29 cellular contexts compared by ENCODE assay signal in the genomic region with DNA sequence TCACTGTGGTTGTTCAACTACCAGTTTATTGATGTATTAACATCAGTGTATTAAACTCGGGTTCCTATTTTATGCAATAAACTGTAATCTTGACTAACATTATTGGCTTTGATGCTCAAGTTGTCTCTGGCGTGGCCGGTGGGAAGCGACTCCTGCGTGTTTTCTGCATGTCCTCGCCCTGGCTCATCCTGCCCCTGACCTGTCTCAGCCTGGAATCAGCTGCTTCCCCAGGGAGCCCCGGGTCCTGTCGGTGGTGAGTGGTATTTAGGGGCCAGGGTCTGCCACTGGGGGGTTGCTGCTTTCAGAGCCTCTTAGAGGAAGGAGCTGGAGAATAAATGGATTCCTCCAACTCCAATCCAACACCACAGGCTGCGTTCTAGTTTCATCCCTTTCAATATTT. TPM values are rescaled to one million over a fixed set of nuclear protein-coding genes. Genes with fewer than 3 reads are reported as not detected.
A peak's percentile ranks its signal among the peaks of the same experiment; 100 is the strongest.
DNase-seq lines count a peak whose midpoint lies in the region; ATAC-seq and TF ChIP-seq lines count a peak whose summit lies in the region.
"Had no signal": no experiment of that assay in that cellular context is flagged by ENCODE, and none has a peak within 500 bp of the region (broad histone marks: within the 10 kb centered on the region; RNA-seq: fewer than 3 reads in every experiment).

No MANE protein-coding gene starts in this region.

- H3K36me3 ChIP-seq in Peyer's patch = no peaks in the 10 kb centered on the region

- no peaks in the 10 kb centered on the region for H3K9me3 ChIP-seq in Peyer's patch
- no peaks in the 10 kb centered on the region for H3K9me3 ChIP-seq in T-helper 17 cell (ENCODE audit: control insufficient read depth, low read length, poor library complexity, severe bottlenecking)

- peak overlapping the region; percentile 87 for H3K27ac Mint-ChIP-seq in stimulated activated memory B cell treated with anti-CD40 and anti-IgM and Interleukin-4, amounts not matched to agents 10 μg/mL and 1 μg/mL and 100 μg/mL, for 72 hours
- H3K27ac Mint-ChIP-seq in T-helper 17 cell (no peak overlapping the region), endothelial cell (ENCODE audit: unreplicated experiment) (no peak overlapping the region)

- ATAC-seq in stimulated activated memory B cell treated with anti-CD40 and anti-IgM and Interleukin-4, amounts not matched to agents 10 μg/mL and 1 μg/mL and 100 μg/mL, for 72 hours = no peak
- ATAC-seq in T-helper 17 cell = no peak
- ATAC-seq: HCT116 had no signal

- H3K27me3 Mint-ChIP-seq in stimulated activated memory B cell treated with anti-CD40 and anti-IgM and Interleukin-4, amounts not matched to agents 10 μg/mL and 1 μg/mL and 100 μg/mL, for 72 hours = no peaks in the 10 kb centered on the region
- peaks cover 77% of the 10 kb centered on the region for H3K27me3 Mint-ChIP-seq in T-helper 17 cell
- H3K27me3 Mint-ChIP-seq in endothelial cell (ENCODE audit: unreplicated experiment) = peaks cover 7% of the 10 kb centered on the region

- H3K9me3 Mint-ChIP-seq in stimulated activated memory B cell treated with anti-CD40 and anti-IgM and Interleukin-4, amounts not matched to agents 10 μg/mL and 1 μg/mL and 100 μg/mL, for 72 hours = peaks cover 8% of the 10 kb centered on the region
- H3K9me3 Mint-ChIP-seq in endothelial cell (ENCODE audit: unreplicated experiment) = no peaks in the 10 kb centered on the region
- H3K9me3 Mint-ChIP-seq: CD8-positive, alpha-beta memory T cell had no signal

- no peak for TF ChIP-seq POLR2A in Peyer's patch (IDR thresholded peaks at IDR 0.05)

- peak overlapping the region in 2 of 4 donors; percentile 40 to 76 for H3K27ac ChIP-seq in Peyer's patch
- H3K27ac ChIP-seq: RWPE1 had no signal

- peaks cover 61% of the 10 kb centered on the region for H3K4me1 Mint-ChIP-seq in stimulated activated memory B cell treated with anti-CD40 and anti-IgM and Interleukin-4, amounts not matched to agents 10 μg/mL and 1 μg/mL and 100 μg/mL, for 72 hours
- H3K4me1 Mint-ChIP-seq in T-helper 17 cell = peaks cover 6% of the 10 kb centered on the region
- H3K4me1 Mint-ChIP-seq in endothelial cell (ENCODE audit: unreplicated experiment) = no peaks in the 10 kb centered on the region

- peak; percentile 42 for DNase-seq in activated effector memory CD4-positive, alpha-beta T cell treated with anti-CD3 and anti-CD28 coated beads, Interleukin-2, amount 50 U/mL, for 16 hours
- no peak for DNase-seq in activated effector memory CD4-positive, alpha-beta T cell treated with Interleukin-2 at 50 U/mL for 16 hours
- DNase-seq in Peyer's patch (peak in 2 of 3 donors; percentile 16 to 39), mesenteric fat pad (ENCODE audit: low spot score) (peak; percentile 26), T-helper 17 cell (no peak), endothelial cell (ENCODE audit: low spot score) (no peak)
- no peak for DNase-seq in effector CD4-positive, alpha-beta T cell
- DNase-seq: C1 segment of cervical spinal cord; CD8-positive, alpha-beta memory T cell; DMS 273 treated with DMSO at 0.1 percent for 48 hours; DMS79; GF-D8; Karpas-422; NCI-H1092 treated with DMSO at 0.1 percent for 48 hours; NCI-H1436; NCI-H187; NCI-H2081 treated with DMSO at 0.1 percent for 48 hours; NCI-H2171; NCI-H226; NCI-H510A; NCI-H69; SHP77 had no signal

- H3K27me3 ChIP-seq in Peyer's patch = no peaks in the 10 kb centered on the region

- TF ChIP-seq CTCF in Peyer's patch (IDR thresholded peaks at IDR 0.05) (no peak), endothelial cell (IDR thresholded peaks at IDR 0.05; ENCODE audit: unreplicated experiment) (no peak)

- H3K4me3 Mint-ChIP-seq in stimulated activated memory B cell treated with anti-CD40 and anti-IgM and Interleukin-4, amounts not matched to agents 10 μg/mL and 1 μg/mL and 100 μg/mL, for 72 hours = no peak overlapping the region
- no peak overlapping the region for H3K4me3 Mint-ChIP-seq in T-helper 17 cell
- H3K4me3 Mint-ChIP-seq in endothelial cell (ENCODE audit: unreplicated experiment) = no peak overlapping the region

- no peak overlapping the region for H3K4me3 ChIP-seq in Peyer's patch

- peaks cover 0 to 4% (median 0%) of the 10 kb centered on the region in 4 donors for H3K4me1 ChIP-seq in Peyer's patch

- H3K36me3 Mint-ChIP-seq in stimulated activated memory B cell treated with anti-CD40 and anti-IgM and Interleukin-4, amounts not matched to agents 10 μg/mL and 1 μg/mL and 100 μg/mL, for 72 hours = no peaks in the 10 kb centered on the region
- H3K36me3 Mint-ChIP-seq in T-helper 17 cell (ENCODE audit: low read depth) (peaks cover 3% of the 10 kb centered on the region), endothelial cell (ENCODE audit: low read depth, unreplicated experiment) (peaks cover 9% of the 10 kb centered on the region)
- H3K36me3 Mint-ChIP-seq: CD8-positive, alpha-beta memory T cell had no signal

RNA-seq across cellular contexts. Expression of gene IFITM10, which starts 22.5 kb away (rescaled TPM):
- total RNA-seq in Peyer's patch = 1 to 10 TPM in 3 of 4 donors, under 1 TPM in 1; 0.88 to 5.0 (median 3.4) TPM
- 1.5 TPM for total RNA-seq in mesenteric fat pad
- under 1 TPM; 0.78 to 0.90 TPM for total RNA-seq in T-helper 17 cell
- total RNA-seq in endothelial cell (ENCODE audit: unreplicated experiment) = 0.64 TPM
- total RNA-seq: SK-MEL-5 had no signal

RNA-seq across cellular contexts. Expression of gene KRTAP5-6, which starts 30.9 kb away (rescaled TPM):
- total RNA-seq in Peyer's patch = not detected
- total RNA-seq in mesenteric fat pad = not detected
- total RNA-seq in T-helper 17 cell = not detected
- not detected for total RNA-seq in endothelial cell (ENCODE audit: unreplicated experiment)
- total RNA-seq: A172; CD8-positive, alpha-beta memory T cell; H4; HT-29; SK-MEL-5 had no signal

RNA-seq across cellular contexts. Expression of gene CTSD, which starts 35.9 kb away (rescaled TPM):
- 1,000 to 10,000 TPM in 2 of 4 donors, 100 to 1,000 TPM in 2; 129 to 1,688 (median 1,221) TPM for total RNA-seq in Peyer's patch
- 940 TPM for total RNA-seq in mesenteric fat pad
- total RNA-seq in T-helper 17 cell = 10 to 100 TPM; 79.6 to 83.2 TPM
- total RNA-seq in endothelial cell (ENCODE audit: unreplicated experiment) = 224 TPM

Comparison
In these comparisons a context has a peak if more than half of its experiments do, and no peak if none do; other contexts are left out.
1. DNase-seq: peak in activated effector memory CD4-positive, alpha-beta T cell treated with anti-CD3 and anti-CD28 coated beads, Interleukin-2, amount 50 U/mL, for 16 hours (single experiment), Peyer's patch (2 of 3) and mesenteric fat pad (single experiment); none in activated effector memory CD4-positive, alpha-beta T cell treated with Interleukin-2 at 50 U/mL for 16 hours (single experiment), effector CD4-positive, alpha-beta T cell (single experiment), T-helper 17 cell (0 of 3) and endothelial cell (single experiment).